ENCODE assay signal across 16 cellular contexts in genomic region chr10:102813017-102813541, GRCh38. TPM values are rescaled to one million over a fixed set of nuclear protein-coding genes. Genes with fewer than 3 reads are reported as not detected.
DNase-seq lines count a peak whose midpoint lies in the region; ATAC-seq and TF ChIP-seq lines count a peak whose summit lies in the region.
"Had no signal": no experiment of that assay in that cellular context is flagged by ENCODE, and none has a peak within 500 bp of the region (broad histone marks: within the 10 kb centered on the region; RNA-seq: fewer than 3 reads in every experiment).

No MANE protein-coding gene starts in this region.

- in situ Hi-C loops in Panc1 (cut with HindIII; ENCODE audit: low pct_unique_long_range_greater_than_20kb, low sequenced_read_pairs), result no loop called here

- no peaks in the 10 kb centered on the region for H3K9me3 Mint-ChIP-seq in T-helper 1 cell treated with Interleukin-12 subunit alpha and Interleukin-12 subunit beta and Interleukin-4 antibody, amounts not matched to agents 30 μg/mL and 1 μg/mL, for 36 hours
- no peaks in the 10 kb centered on the region for H3K9me3 Mint-ChIP-seq in naive thymus-derived CD4-positive, alpha-beta T cell
- H3K9me3 Mint-ChIP-seq: CD4-positive, alpha-beta memory T cell had no signal

- no TSS peak for BruUV-seq in Panc1 (replicated peaks; lab: Mats Ljungman, UMichigan)

- no peaks in the 10 kb centered on the region for H3K27me3 ChIP-seq in Panc1 (ENCODE audit: control insufficient read depth, insufficient read depth, low read length)
- H3K27me3 ChIP-seq in gastroesophageal sphincter, result no peaks in the 10 kb centered on the region
- no peaks in the 10 kb centered on the region for H3K27me3 ChIP-seq in spleen (replicated peaks in 1 of 7)
- H3K27me3 ChIP-seq in naive thymus-derived CD4-positive, alpha-beta T cell (ENCODE audit: control insufficient read depth in 2 of 2, insufficient read depth in 2 of 2, low read length in 2 of 2), result no peaks in the 10 kb centered on the region

- H3K27me3 Mint-ChIP-seq in T-helper 1 cell treated with Interleukin-12 subunit alpha and Interleukin-12 subunit beta and Interleukin-4 antibody, amounts not matched to agents 30 μg/mL and 1 μg/mL, for 36 hours (ENCODE audit: low read depth), result no peaks in the 10 kb centered on the region
- no peaks in the 10 kb centered on the region for H3K27me3 Mint-ChIP-seq in naive thymus-derived CD4-positive, alpha-beta T cell
- H3K27me3 Mint-ChIP-seq: CD4-positive, alpha-beta memory T cell; progenitor cell of endocrine pancreas had no signal

- H3K36me3 ChIP-seq in Panc1 (ENCODE audit: control insufficient read depth, insufficient read depth, low read length) (peaks cover 12% of the 10 kb centered on the region), gastroesophageal sphincter (peaks cover 0 to 57% of the 10 kb centered on the region in 2 donors), spleen (peaks cover 0 to 71% (median 52%) of the 10 kb centered on the region in 6 donors)
- peaks cover 5 to 59% (median 10%) of the 10 kb centered on the region in 3 experiments for H3K36me3 ChIP-seq in naive thymus-derived CD4-positive, alpha-beta T cell (ENCODE audit: control insufficient read depth in 2 of 3, insufficient read depth in 3 of 3, low read length in 3 of 3)

- DNase-seq in T-helper 1 cell (no peak), Panc1 (ENCODE audit: low read depth, low spot score) (no peak), spleen (no peak)
- no peak for DNase-seq in naive thymus-derived CD4-positive, alpha-beta T cell
- DNase-seq: CD4-positive, alpha-beta memory T cell; NCI-H1048; stimulated activated CD8-positive, alpha-beta memory T cell treated with anti-CD3 and anti-CD28 coated beads, Interleukin-4, amount 100 ng/mL, for 48 hours had no signal

- no peak overlapping the region for H3K4me3 Mint-ChIP-seq in T-helper 1 cell treated with Interleukin-12 subunit alpha and Interleukin-12 subunit beta and Interleukin-4 antibody, amounts not matched to agents 30 μg/mL and 1 μg/mL, for 36 hours
- no peak overlapping the region for H3K4me3 Mint-ChIP-seq in naive thymus-derived CD4-positive, alpha-beta T cell
- H3K4me3 Mint-ChIP-seq: CD4-positive, alpha-beta memory T cell had no signal

- H3K9me3 ChIP-seq in Panc1 (ENCODE audit: control insufficient read depth, insufficient read depth, low read depth, low read length), result no peaks in the 10 kb centered on the region
- H3K9me3 ChIP-seq in gastroesophageal sphincter, result no peaks in the 10 kb centered on the region
- no peaks in the 10 kb centered on the region for H3K9me3 ChIP-seq in spleen
- H3K9me3 ChIP-seq in naive thymus-derived CD4-positive, alpha-beta T cell (ENCODE audit: control insufficient read depth in 2 of 3, low read length in 3 of 3), result no peaks in the 10 kb centered on the region

- no peak for TF ChIP-seq EP300 in gastroesophageal sphincter (IDR thresholded peaks at IDR 0.05)

- H3K27ac Mint-ChIP-seq in T-helper 1 cell treated with Interleukin-12 subunit alpha and Interleukin-12 subunit beta and Interleukin-4 antibody, amounts not matched to agents 30 μg/mL and 1 μg/mL, for 36 hours, result peak overlapping the region; percentile 49
- peak overlapping the region in 4 of 9 donors; percentile 10 to 88 (median 84) for H3K27ac Mint-ChIP-seq in naive thymus-derived CD4-positive, alpha-beta T cell

- POLR2A ChIA-PET in Panc1 (lab: Charles Lee), result no interaction called here
- POLR2A ChIA-PET in naive thymus-derived CD4-positive, alpha-beta T cell (lab: Charles Lee), result no interaction called here

- CTCF ChIA-PET in Panc1 (lab: Charles Lee), result no interaction called here
- CTCF ChIA-PET in naive thymus-derived CD4-positive, alpha-beta T cell (lab: Charles Lee), result no interaction called here

- H3K27ac ChIP-seq in Panc1 (ENCODE audit: low read length) (peak overlapping the region; percentile 2; the same call in 1 of the 2 replicates), gastroesophageal sphincter (peak overlapping the region in 3 of 4 donors; percentile 81 to 95 (median 86)), spleen (peak overlapping the region in 5 of 8 donors; percentile 58 to 91 (median 88))
- H3K27ac ChIP-seq in naive thymus-derived CD4-positive, alpha-beta T cell (ENCODE audit: low read depth, low read length), result no peak overlapping the region
- H3K27ac ChIP-seq: 22Rv1, SK-N-MC, VCaP had no signal

- ATAC-seq in Panc1 (no peak), gastroesophageal sphincter (no peak), GM21786 (IDR thresholded peaks at IDR 0.05; ENCODE audit: unreplicated experiment) (no peak), GM18870 (IDR thresholded peaks at IDR 0.05; ENCODE audit: unreplicated experiment) (no peak)
- no peak for ATAC-seq in naive thymus-derived CD4-positive, alpha-beta T cell

- intact Hi-C loops in Panc1 (cut with micrococcal nuclease; ENCODE audit: unreplicated experiment), result no loop called here
- intact Hi-C loops in spleen (cut with DNase I; ENCODE audit: low total_unique reads), result no loop called here
- intact Hi-C loops in naive thymus-derived CD4-positive, alpha-beta T cell (cut with micrococcal nuclease), result no loop called here

- H3K36me3 Mint-ChIP-seq in T-helper 1 cell treated with Interleukin-12 subunit alpha and Interleukin-12 subunit beta and Interleukin-4 antibody, amounts not matched to agents 30 μg/mL and 1 μg/mL, for 36 hours (ENCODE audit: low read depth), result peaks cover 28% of the 10 kb centered on the region
- peaks cover 0 to 32% (median 17%) of the 10 kb centered on the region in 5 donors for H3K36me3 Mint-ChIP-seq in naive thymus-derived CD4-positive, alpha-beta T cell

- TF ChIP-seq CTCF in Panc1 (IDR thresholded peaks at IDR 0.05) (no peak), gastroesophageal sphincter (IDR thresholded peaks at IDR 0.05) (no peak), spleen (IDR thresholded peaks at IDR 0.05 in 8 of 11, conservative IDR thresholded peaks at IDR 0.05 in 3 of 11) (no peak)

- TF ChIP-seq POLR2A in gastroesophageal sphincter (IDR thresholded peaks at IDR 0.05), result no peak
- no peak for TF ChIP-seq POLR2A in spleen (IDR thresholded peaks at IDR 0.05)

- 76 to 86% methylated on average over 1 to 3 of the region's 17 CpGs for WGBS in gastroesophageal sphincter (ENCODE audit: low coverage in 1 of 2), 2 donors
- WGBS in spleen, 5 donors, result 88 to 92% (median 89%) methylated on average over 14 to 17 of the region's 17 CpGs

- H3K4me1 Mint-ChIP-seq in T-helper 1 cell treated with Interleukin-12 subunit alpha and Interleukin-12 subunit beta and Interleukin-4 antibody, amounts not matched to agents 30 μg/mL and 1 μg/mL, for 36 hours (ENCODE audit: low read depth), result peaks cover 23% of the 10 kb centered on the region
- peaks cover 8 to 28% (median 14%) of the 10 kb centered on the region in 7 donors for H3K4me1 Mint-ChIP-seq in naive thymus-derived CD4-positive, alpha-beta T cell

- H3K4me1 ChIP-seq in Panc1 (ENCODE audit: control insufficient read depth, insufficient read depth, low read length) (peaks cover 27% of the 10 kb centered on the region; the same call in 1 of the 2 replicates), gastroesophageal sphincter (peaks cover 6 to 74% (median 31%) of the 10 kb centered on the region in 3 donors), spleen (peaks cover 13 to 91% (median 54%) of the 10 kb centered on the region in 6 donors)
- H3K4me1 ChIP-seq in naive thymus-derived CD4-positive, alpha-beta T cell (ENCODE audit: control insufficient read depth in 2 of 2, insufficient read depth in 2 of 2, low read length in 2 of 2), result no peaks in the 10 kb centered on the region

- no peak overlapping the region for H3K4me3 ChIP-seq in Panc1 (ENCODE audit: low read depth in 2 of 2, low read length in 2 of 2)
- no peak overlapping the region for H3K4me3 ChIP-seq in gastroesophageal sphincter
- no peak overlapping the region for H3K4me3 ChIP-seq in spleen
- no peak overlapping the region for H3K4me3 ChIP-seq in naive thymus-derived CD4-positive, alpha-beta T cell (ENCODE audit: low read length)
- H3K4me3 ChIP-seq: SK-N-MC had no signal

RNA-seq across cellular contexts. Expression of gene CYP17A1, which starts 24.1 kb away (rescaled TPM):
- 2.1 TPM for total RNA-seq in Panc1 (2021; ENCODE audit: unreplicated experiment)
- polyA plus RNA-seq in Panc1 (2012; ENCODE audit: insufficient read length), result not detected
- not detected for total RNA-seq in gastroesophageal sphincter
- 1 to 10 TPM in 1 of 7 donors, not detected in 6; 1.0 TPM for total RNA-seq in spleen
- polyA plus RNA-seq in spleen, result under 1 TPM in 2 of 3 donors, not detected in 1; 0.20 to 0.30 TPM
- not detected for total RNA-seq in naive thymus-derived CD4-positive, alpha-beta T cell
- polyA plus RNA-seq in naive thymus-derived CD4-positive, alpha-beta T cell, result not detected
- total RNA-seq: CD4-positive, alpha-beta memory T cell; frontal cortex; progenitor cell of endocrine pancreas had no signal
- polyA plus RNA-seq: CD4-positive, alpha-beta memory T cell had no signal

RNA-seq across cellular contexts. Expression of gene BORCS7, which starts 41.0 kb away (rescaled TPM):
- total RNA-seq in Panc1 (2021; ENCODE audit: unreplicated experiment) (12.9 TPM), gastroesophageal sphincter (10 to 100 TPM; 24.3 to 47.3 (median 28.9) TPM), spleen (10 to 100 TPM; 18.8 to 32.7 (median 27.2) TPM)
- 13.0 TPM for polyA plus RNA-seq in Panc1 (2012; ENCODE audit: insufficient read length)
- 10 to 100 TPM; 20.6 to 44.8 (median 28.0) TPM for polyA plus RNA-seq in spleen
- total RNA-seq in naive thymus-derived CD4-positive, alpha-beta T cell, result 10 to 100 TPM; 11.6 to 20.2 (median 13.3) TPM
- 10 to 100 TPM; 30.0 to 56.5 TPM for polyA plus RNA-seq in naive thymus-derived CD4-positive, alpha-beta T cell

RNA-seq across cellular contexts. Expression of gene AS3MT, which starts 56.2 kb away (rescaled TPM):
- 4.0 TPM for total RNA-seq in Panc1 (2021; ENCODE audit: unreplicated experiment)
- polyA plus RNA-seq in Panc1 (2012; ENCODE audit: insufficient read length), result 13.6 TPM
- total RNA-seq in gastroesophageal sphincter, result 10 to 100 TPM in 1 of 4 donors, 1 to 10 TPM in 3; 5.1 to 13.1 (median 8.9) TPM
- 10 to 100 TPM in 4 of 7 donors, 1 to 10 TPM in 3; 4.3 to 19.0 (median 10.4) TPM for total RNA-seq in spleen
- 10 to 100 TPM in 1 of 3 donors, 1 to 10 TPM in 2; 6.3 to 16.6 (median 8.7) TPM for polyA plus RNA-seq in spleen
- 1 to 10 TPM in 4 of 5 experiments, under 1 TPM in 1; 0.39 to 3.7 (median 2.1) TPM for total RNA-seq in naive thymus-derived CD4-positive, alpha-beta T cell
- polyA plus RNA-seq in naive thymus-derived CD4-positive, alpha-beta T cell, result under 1 TPM in 1 of 2 donors, not detected in 1; 0.08 TPM
